In genomic region chr17:75645501-75645888, GRCh38 we compare ENCODE assay signal across 9 cellular contexts. TPM values are rescaled to one million over a fixed set of nuclear protein-coding genes. Genes with fewer than 3 reads are reported as not detected.
DNase-seq lines count a peak whose midpoint lies in the region; ATAC-seq and TF ChIP-seq lines count a peak whose summit lies in the region.
"Had no signal": no experiment of that assay in that cellular context is flagged by ENCODE, and none has a peak within 500 bp of the region (broad histone marks: within the 10 kb centered on the region; RNA-seq: fewer than 3 reads in every experiment).

No MANE protein-coding gene starts in this region.

- H3K27ac Mint-ChIP-seq in activated CD8-positive, alpha-beta T cell treated with anti-CD3 and anti-CD28 coated beads, Interleukin-2, amount 10 ng/mL, durations not matched to agents 7 days and 5 days: peak overlapping the region; percentile 87
- H3K27ac Mint-ChIP-seq in activated CD8-positive, alpha-beta T cell treated with anti-CD3 and anti-CD28 coated beads for 36 hours: no peak overlapping the region

- no peak for DNase-seq in activated CD8-positive, alpha-beta T cell treated with anti-CD3 and anti-CD28 coated beads, Interleukin-2, amount 10 ng/mL, durations not matched to agents 7 days and 5 days
- no peak for DNase-seq in activated CD8-positive, alpha-beta T cell treated with anti-CD3 and anti-CD28 coated beads for 36 hours
- peak; percentile 73 for DNase-seq in astrocyte of the hippocampus (ENCODE audit: low read depth, low spot score)
- DNase-seq in left lung: peak in 1 of 2 donors; percentile 80
- peak; percentile 75 for DNase-seq in upper lobe of right lung
- no peak for DNase-seq in pons (ENCODE audit: low spot score)
- DNase-seq in iPS-NIHi7 (ENCODE audit: extremely low spot score): no peak

- POLR2A ChIA-PET in activated CD8-positive, alpha-beta T cell treated with anti-CD3 and anti-CD28 coated beads, Interleukin-2, amount 10 ng/mL, durations not matched to agents 7 days and 5 days (lab: Charles Lee): interaction anchor here (0.6 to 1.5 kb wide), 4 partner anchors 13 to 189 kb away, joined by 3 to 9 read pairs (median 3); partner anchors contain the start of genes LLGL2, RECQL5, SAP30BP and SMIM5
- POLR2A ChIA-PET in activated CD8-positive, alpha-beta T cell treated with anti-CD3 and anti-CD28 coated beads for 36 hours (lab: Charles Lee): interaction anchor here (1.2 kb wide), 2 partner anchors 11 to 128 kb away, joined by 3 read pairs; no protein-coding TSS in a partner anchor

- no peaks in the 10 kb centered on the region for H3K27me3 Mint-ChIP-seq in activated CD8-positive, alpha-beta T cell treated with anti-CD3 and anti-CD28 coated beads, Interleukin-2, amount 10 ng/mL, durations not matched to agents 7 days and 5 days (ENCODE audit: low read depth)
- no peaks in the 10 kb centered on the region for H3K27me3 Mint-ChIP-seq in activated CD8-positive, alpha-beta T cell treated with anti-CD3 and anti-CD28 coated beads for 36 hours

- H3K27me3 ChIP-seq in left lung: no peaks in the 10 kb centered on the region
- no peaks in the 10 kb centered on the region for H3K27me3 ChIP-seq in upper lobe of right lung

- H3K4me1 ChIP-seq in left lung (peaks cover 3 to 18% of the 10 kb centered on the region in 2 donors), upper lobe of right lung (peaks cover 16% of the 10 kb centered on the region)

- H3K36me3 ChIP-seq in left lung (peaks cover 0 to 27% of the 10 kb centered on the region in 2 donors), upper lobe of right lung (peaks cover 16% of the 10 kb centered on the region)

- peaks cover 7% of the 10 kb centered on the region for H3K36me3 Mint-ChIP-seq in activated CD8-positive, alpha-beta T cell treated with anti-CD3 and anti-CD28 coated beads, Interleukin-2, amount 10 ng/mL, durations not matched to agents 7 days and 5 days (ENCODE audit: low read depth)
- peaks cover 10% of the 10 kb centered on the region for H3K36me3 Mint-ChIP-seq in activated CD8-positive, alpha-beta T cell treated with anti-CD3 and anti-CD28 coated beads for 36 hours (ENCODE audit: low read depth)

- intact Hi-C loops in activated CD8-positive, alpha-beta T cell treated with anti-CD3 and anti-CD28 coated beads for 36 hours (cut with micrococcal nuclease): no loop called here
- intact Hi-C loops in left lung (cut with DNase I): no loop called here
- intact Hi-C loops in upper lobe of right lung (cut with DNase I): no loop called here

- no peaks in the 10 kb centered on the region for H3K9me3 Mint-ChIP-seq in activated CD8-positive, alpha-beta T cell treated with anti-CD3 and anti-CD28 coated beads, Interleukin-2, amount 10 ng/mL, durations not matched to agents 7 days and 5 days (ENCODE audit: insufficient read depth)
- H3K9me3 Mint-ChIP-seq in activated CD8-positive, alpha-beta T cell treated with anti-CD3 and anti-CD28 coated beads for 36 hours: no peaks in the 10 kb centered on the region
- H3K9me3 Mint-ChIP-seq: T-helper 1 cell treated with Interleukin-12 subunit alpha and Interleukin-12 subunit beta and Interleukin-4 antibody, amounts not matched to agents 30 μg/mL and 1 μg/mL, for 36 hours had no signal

- no peaks in the 10 kb centered on the region for H3K9me3 ChIP-seq in left lung
- H3K9me3 ChIP-seq in upper lobe of right lung: no peaks in the 10 kb centered on the region

- H3K27ac ChIP-seq in left lung: peak overlapping the region; percentile 87 to 89
- peak overlapping the region; percentile 89 for H3K27ac ChIP-seq in upper lobe of right lung

- no peak overlapping the region for H3K4me3 ChIP-seq in left lung
- no peak overlapping the region for H3K4me3 ChIP-seq in upper lobe of right lung

- no peak for TF ChIP-seq CTCF in activated CD8-positive, alpha-beta T cell treated with anti-CD3 and anti-CD28 coated beads for 36 hours (IDR thresholded peaks at IDR 0.05)
- TF ChIP-seq CTCF in left lung (IDR thresholded peaks at IDR 0.05): no peak
- TF ChIP-seq CTCF in upper lobe of right lung (IDR thresholded peaks at IDR 0.05): no peak

- peaks cover 25% of the 10 kb centered on the region for H3K4me1 Mint-ChIP-seq in activated CD8-positive, alpha-beta T cell treated with anti-CD3 and anti-CD28 coated beads, Interleukin-2, amount 10 ng/mL, durations not matched to agents 7 days and 5 days (ENCODE audit: low read depth)
- peaks cover 4% of the 10 kb centered on the region for H3K4me1 Mint-ChIP-seq in activated CD8-positive, alpha-beta T cell treated with anti-CD3 and anti-CD28 coated beads for 36 hours (ENCODE audit: low read depth)

- H3K4me3 Mint-ChIP-seq in activated CD8-positive, alpha-beta T cell treated with anti-CD3 and anti-CD28 coated beads, Interleukin-2, amount 10 ng/mL, durations not matched to agents 7 days and 5 days: no peak overlapping the region
- H3K4me3 Mint-ChIP-seq in activated CD8-positive, alpha-beta T cell treated with anti-CD3 and anti-CD28 coated beads for 36 hours: no peak overlapping the region
- H3K4me3 Mint-ChIP-seq: T-helper 1 cell treated with Interleukin-12 subunit alpha and Interleukin-12 subunit beta and Interleukin-4 antibody, amounts not matched to agents 30 μg/mL and 1 μg/mL, for 36 hours had no signal

- ATAC-seq in activated CD8-positive, alpha-beta T cell treated with anti-CD3 and anti-CD28 coated beads, Interleukin-2, amount 10 ng/mL, durations not matched to agents 7 days and 5 days: no peak
- no peak for ATAC-seq in activated CD8-positive, alpha-beta T cell treated with anti-CD3 and anti-CD28 coated beads for 36 hours
- ATAC-seq in left lung (peak; percentile 87), upper lobe of right lung (peak; percentile 79), GM18867 (IDR thresholded peaks at IDR 0.05; ENCODE audit: unreplicated experiment) (no peak)

- CTCF ChIA-PET in activated CD8-positive, alpha-beta T cell treated with anti-CD3 and anti-CD28 coated beads, Interleukin-2, amount 10 ng/mL, durations not matched to agents 7 days and 5 days (lab: Charles Lee): interaction anchor here (1.3 to 6.6 kb wide), 7 partner anchors 10 to 108 kb away, joined by 7 to 98 read pairs (median 21); partner anchors contain the start of gene SMIM5
- CTCF ChIA-PET in activated CD8-positive, alpha-beta T cell treated with anti-CD3 and anti-CD28 coated beads for 36 hours (lab: Charles Lee): interaction anchor here (0.6 to 6.8 kb wide), 11 partner anchors 8 to 182 kb away, joined by 3 to 52 read pairs (median 4); partner anchors contain the start of gene SMIM5

RNA-seq across cellular contexts. Expression of gene SMIM5, which starts 12.3 kb away (rescaled TPM):
- total RNA-seq in activated CD8-positive, alpha-beta T cell treated with anti-CD3 and anti-CD28 coated beads, Interleukin-2, amount 10 ng/mL, durations not matched to agents 7 days and 5 days: under 1 TPM in 1 of 2 experiments, not detected in 1; 0.31 TPM
- total RNA-seq in activated CD8-positive, alpha-beta T cell treated with anti-CD3 and anti-CD28 coated beads for 36 hours: under 1 TPM; 0.07 to 0.25 TPM
- 1 to 10 TPM; 1.0 to 1.7 TPM for total RNA-seq in left lung
- total RNA-seq in upper lobe of right lung: 0.84 TPM

RNA-seq across cellular contexts. Expression of gene RECQL5, which starts 21.5 kb away (rescaled TPM):
- total RNA-seq in activated CD8-positive, alpha-beta T cell treated with anti-CD3 and anti-CD28 coated beads, Interleukin-2, amount 10 ng/mL, durations not matched to agents 7 days and 5 days: 10 to 100 TPM; 37.6 to 43.9 TPM
- total RNA-seq in activated CD8-positive, alpha-beta T cell treated with anti-CD3 and anti-CD28 coated beads for 36 hours: 10 to 100 TPM; 33.3 to 34.2 TPM
- total RNA-seq in left lung: 10 to 100 TPM; 28.5 to 35.5 TPM
- total RNA-seq in upper lobe of right lung: 43.1 TPM

RNA-seq across cellular contexts. Expression of gene SAP30BP, which starts 21.6 kb away (rescaled TPM):
- total RNA-seq in activated CD8-positive, alpha-beta T cell treated with anti-CD3 and anti-CD28 coated beads, Interleukin-2, amount 10 ng/mL, durations not matched to agents 7 days and 5 days: 10 to 100 TPM; 88.7 to 93.7 TPM
- total RNA-seq in activated CD8-positive, alpha-beta T cell treated with anti-CD3 and anti-CD28 coated beads for 36 hours: 10 to 100 TPM; 73.0 to 75.8 TPM
- 10 to 100 TPM; 58.9 to 80.8 TPM for total RNA-seq in left lung
- 71.4 TPM for total RNA-seq in upper lobe of right lung

RNA-seq across cellular contexts. Expression of gene MYO15B, which starts 57.9 kb away (rescaled TPM):
- total RNA-seq in activated CD8-positive, alpha-beta T cell treated with anti-CD3 and anti-CD28 coated beads, Interleukin-2, amount 10 ng/mL, durations not matched to agents 7 days and 5 days: 10 to 100 TPM; 26.9 to 27.8 TPM
- 10 to 100 TPM; 24.9 to 28.7 TPM for total RNA-seq in activated CD8-positive, alpha-beta T cell treated with anti-CD3 and anti-CD28 coated beads for 36 hours
- total RNA-seq in left lung (100 to 1,000 TPM; 125 to 127 TPM), upper lobe of right lung (193 TPM)

Comparison
In these comparisons a context has a peak if more than half of its experiments do, and no peak if none do; other contexts are left out.
1. ATAC-seq: peak in left lung (single experiment) and upper lobe of right lung (single experiment); none in activated CD8-positive, alpha-beta T cell treated with anti-CD3 and anti-CD28 coated beads, Interleukin-2, amount 10 ng/mL, durations not matched to agents 7 days and 5 days (single experiment), activated CD8-positive, alpha-beta T cell treated with anti-CD3 and anti-CD28 coated beads for 36 hours (single experiment) and GM18867 (single experiment).
2. DNase-seq: peak in astrocyte of the hippocampus (single experiment) and upper lobe of right lung (single experiment); none in activated CD8-positive, alpha-beta T cell treated with anti-CD3 and anti-CD28 coated beads, Interleukin-2, amount 10 ng/mL, durations not matched to agents 7 days and 5 days (single experiment), activated CD8-positive, alpha-beta T cell treated with anti-CD3 and anti-CD28 coated beads for 36 hours (single experiment), pons (single experiment) and iPS-NIHi7 (single experiment).